ENCODE assay signal across 8 cellular contexts in genomic region chr17:47502122-47502731, GRCh38. TPM values are rescaled to one million over a fixed set of nuclear protein-coding genes. Genes with fewer than 3 reads are reported as not detected.
DNase-seq lines count a peak whose midpoint lies in the region; ATAC-seq and TF ChIP-seq lines count a peak whose summit lies in the region.
"Not testable (repeated sequence)": the region's sequence is repeated elsewhere in the genome, so short reads cannot be mapped to it uniquely, and the experiment has no call there.

No MANE protein-coding gene starts in this region.

- ATAC-seq in foreskin keratinocyte: peak; percentile 97

- H3K4me3 Mint-ChIP-seq in stimulated activated naive CD8-positive, alpha-beta T cell treated with anti-CD3 and anti-CD28 coated beads, Interleukin-15, Interleukin-2, amounts not matched to agents 100 ng/mL and 50 ng/mL, for 24 hours: peak overlapping the region; percentile 64

- peak overlapping the region; percentile 85 for H3K27ac Mint-ChIP-seq in stimulated activated naive CD8-positive, alpha-beta T cell treated with anti-CD3 and anti-CD28 coated beads, Interleukin-15, Interleukin-2, amounts not matched to agents 100 ng/mL and 50 ng/mL, for 24 hours

- H3K4me1 Mint-ChIP-seq in stimulated activated naive CD8-positive, alpha-beta T cell treated with anti-CD3 and anti-CD28 coated beads, Interleukin-15, Interleukin-2, amounts not matched to agents 100 ng/mL and 50 ng/mL, for 24 hours (ENCODE audit: low read depth): peaks cover 18% of the 10 kb centered on the region

- peaks cover 29% of the 10 kb centered on the region for H3F3A ChIP-seq in GM23248 (ENCODE audit: insufficient read depth)

- H3K4me1 ChIP-seq in GM23248 (ENCODE audit: insufficient read depth) (peaks cover 26% of the 10 kb centered on the region), ascending aorta (peaks cover 0 to 11% of the 10 kb centered on the region in 2 donors)
- H3K4me1 ChIP-seq in foreskin keratinocyte: not testable (repeated sequence)

- H3K4me2 ChIP-seq in GM23248 (ENCODE audit: unreplicated experiment): peak overlapping the region; percentile 72

- not testable (repeated sequence) for H3K9me2 ChIP-seq in GM23248 (ENCODE audit: insufficient read depth)

- peak overlapping the region; percentile 62; the same call in 1 of the 2 replicates for H2AFZ ChIP-seq in GM23248

- not testable (repeated sequence) for H3K79me2 ChIP-seq in GM23248 (ENCODE audit: insufficient read depth)

- WGBS in GM23248 (ENCODE audit: low coverage in 1 of 2, low lambda C conversion rate in 2 of 2, missing lambda C conversion rate in 2 of 2), 2 experiments: 0 to 3% methylated on average over 3 to 4 of the region's 8 CpGs

- DNase-seq in COLO668 (lab: John Stamatoyannopoulos, UW; ENCODE audit: unreplicated experiment) (peak; percentile 7), GM23248 (peak; percentile 62), M059J (ENCODE audit: low read depth) (peak; percentile 77), T1000 (lab: John Stamatoyannopoulos, UW) (peak; percentile 64), ascending aorta (ENCODE audit: low spot score in 2 of 2) (peak in 1 of 2 donors; percentile 62), foreskin keratinocyte (peak; percentile 34 to 57), myocyte (ENCODE audit: low read depth) (peak; percentile 87)

- H3K9ac ChIP-seq in GM23248: peak overlapping the region; percentile 80

- not testable (repeated sequence) for H3K36me3 Mint-ChIP-seq in stimulated activated naive CD8-positive, alpha-beta T cell treated with anti-CD3 and anti-CD28 coated beads, Interleukin-15, Interleukin-2, amounts not matched to agents 100 ng/mL and 50 ng/mL, for 24 hours (ENCODE audit: low read depth)

- not testable (repeated sequence) for H3K36me3 ChIP-seq in GM23248 (ENCODE audit: low read depth); ascending aorta

- H3K4me3 ChIP-seq in GM23248: peak overlapping the region; percentile 63
- not testable (repeated sequence) for H3K4me3 ChIP-seq in ascending aorta

- H3K9me3 Mint-ChIP-seq in stimulated activated naive CD8-positive, alpha-beta T cell treated with anti-CD3 and anti-CD28 coated beads, Interleukin-15, Interleukin-2, amounts not matched to agents 100 ng/mL and 50 ng/mL, for 24 hours: not testable (repeated sequence)

- in situ Hi-C loops in GM23248 (cut with MboI): not testable (repeated sequence)

- not testable (repeated sequence) for H4K20me1 ChIP-seq in GM23248 (ENCODE audit: insufficient read depth)

- H3K27ac ChIP-seq in GM23248 (peak overlapping the region; percentile 87), ascending aorta (peak overlapping the region; percentile 51 to 73), foreskin keratinocyte (peak overlapping the region; percentile 95)

- intact Hi-C loops in ascending aorta (cut with DNase I): not testable (repeated sequence)

- not testable (repeated sequence) for H3K27me3 Mint-ChIP-seq in stimulated activated naive CD8-positive, alpha-beta T cell treated with anti-CD3 and anti-CD28 coated beads, Interleukin-15, Interleukin-2, amounts not matched to agents 100 ng/mL and 50 ng/mL, for 24 hours

- H3K27me3 ChIP-seq in GM23248 (replicated peaks; ENCODE audit: insufficient read depth); ascending aorta; foreskin keratinocyte: not testable (repeated sequence)

- not testable (repeated sequence) for H3K9me3 ChIP-seq in GM23248 (ENCODE audit: low read depth); ascending aorta

- not testable (repeated sequence) for TF ChIP-seq CTCF in ascending aorta (IDR thresholded peaks at IDR 0.05); foreskin keratinocyte (conservative IDR thresholded peaks at IDR 0.05)

RNA-seq across cellular contexts. Expression of gene NPEPPS, which starts 28.7 kb away (rescaled TPM):
- total RNA-seq in GM23248 (2014; rRNA removed; shearing (Covaris generic)): 55.7 and 125 TPM in 2 replicates
- 63.1 and 72.3 TPM in 2 replicates for polyA plus RNA-seq in GM23248 (2016; fragmentation: Nextera tagmentation; extraction: Ambion mirVana)
- 46.6 and 59.9 TPM in 2 replicates for total RNA-seq in M059J (2014; rRNA removed; shearing (Covaris generic))
- total RNA-seq in ascending aorta: 23.3 TPM
- total RNA-seq in foreskin keratinocyte: 55.6 and 58.1 TPM in 2 replicates
- polyA plus RNA-seq in foreskin keratinocyte: 14.9 and 17.6 TPM in 2 replicates
- total RNA-seq in myocyte: 152 and 170 TPM in 2 replicates
- polyA plus RNA-seq in myocyte (2012): 109 TPM
